22 cellular contexts compared by ENCODE assay signal in genomic region chr16:85090873-85091521, GRCh38. TPM values are rescaled to one million over a fixed set of nuclear protein-coding genes. Genes with fewer than 3 reads are reported as not detected.
DNase-seq lines count a peak whose midpoint lies in the region; ATAC-seq, FAIRE-seq and TF ChIP-seq lines count a peak whose summit lies in the region.
"Had no signal": no experiment of that assay in that cellular context is flagged by ENCODE, and none has a peak within 500 bp of the region (broad histone marks: within the 10 kb centered on the region; RNA-seq: fewer than 3 reads in every experiment).

No MANE protein-coding gene starts in this region.

- H3K4me2 ChIP-seq in HepG2 (ENCODE audit: low read depth, low read length) = no peak overlapping the region
- H3K4me2 ChIP-seq: GM23338 had no signal

- no peaks in the 10 kb centered on the region for H3K36me3 Mint-ChIP-seq in activated naive CD4-positive, alpha-beta T cell treated with anti-CD3 and anti-CD28 coated beads for 36 hours (ENCODE audit: low read depth)
- no peaks in the 10 kb centered on the region for H3K36me3 Mint-ChIP-seq in activated naive CD4-positive, alpha-beta T cell treated with anti-CD3 and anti-CD28 coated beads, Interleukin-2, amount 50 U/mL, for 72 hours
- H3K36me3 Mint-ChIP-seq in activated CD8-positive, alpha-beta T cell treated with anti-CD3 and anti-CD28 coated beads, Interleukin-2, amount 10 ng/mL, durations not matched to agents 7 days and 5 days (ENCODE audit: low read depth) = no peaks in the 10 kb centered on the region

- H3K79me2 ChIP-seq in HepG2 (ENCODE audit: insufficient read depth, low read length) = no peaks in the 10 kb centered on the region

- POLR2A ChIA-PET in activated CD8-positive, alpha-beta T cell treated with anti-CD3 and anti-CD28 coated beads, Interleukin-2, amount 10 ng/mL, durations not matched to agents 7 days and 5 days (lab: Charles Lee) = interaction anchor here (1.9 kb wide), 1 partner anchor 35 kb away, joined by 7 read pairs; no protein-coding TSS in a partner anchor
- POLR2A ChIA-PET in HepG2 (lab: Yijun Ruan, JAX) (no interaction called here), RWPE1 (lab: Yijun Ruan, JAX; ENCODE audit: low non-redundant PET) (no interaction called here)

- peaks cover 7% of the 10 kb centered on the region; the same call in 1 of the 2 replicates for H3K4me1 ChIP-seq in HepG2 (ENCODE audit: insufficient read depth, low read length)
- H3K4me1 ChIP-seq in thyroid gland = peaks cover 18 to 24% of the 10 kb centered on the region in 2 donors

- H3K4me3 Mint-ChIP-seq in activated naive CD4-positive, alpha-beta T cell treated with anti-CD3 and anti-CD28 coated beads for 36 hours = no peak overlapping the region
- no peak overlapping the region for H3K4me3 Mint-ChIP-seq in activated CD8-positive, alpha-beta T cell treated with anti-CD3 and anti-CD28 coated beads, Interleukin-2, amount 10 ng/mL, durations not matched to agents 7 days and 5 days
- H3K4me3 Mint-ChIP-seq: activated naive CD8-positive, alpha-beta T cell treated with anti-CD3 and anti-CD28 coated beads, Interleukin-2, amount 50 U/mL, for 24 hours; activated T-helper 1 cell treated with anti-CD3 and anti-CD28 coated beads, Interleukin-12 subunit alpha, Interleukin-12 subunit beta, Interleukin-2, Interleukin-4 antibody, amounts not matched to agents 30 ng/mL and 10 ng/mL and 1 ng/mL, durations not matched to agents 14 hours and 24 hours and 36 hours; endodermal cell; GM23338 had no signal

- in situ Hi-C loops in HepG2 (cut with HindIII; ENCODE audit: extremely low pct_ligation_motif_present, low pct_unique_long_range_greater_than_20kb) = no loop called here

- no peak for TF ChIP-seq RAD21 in HepG2 (CRISPR knock-in tag; IDR thresholded peaks at IDR 0.05)

- TF ChIP-seq POLR2A in HepG2 (IDR thresholded peaks at IDR 0.05; ENCODE audit: insufficient read depth in 1 of 2, low read depth in 2 of 2, low read length in 2 of 2) (no peak), thyroid gland (IDR thresholded peaks at IDR 0.05) (no peak), GM12891 (IDR thresholded peaks at IDR 0.05; ENCODE audit: low read depth, low read length) (no peak)

- intact Hi-C loops in activated naive CD4-positive, alpha-beta T cell treated with anti-CD3 and anti-CD28 coated beads for 36 hours (cut with micrococcal nuclease) = no loop called here
- intact Hi-C loops in HepG2 (cut with micrococcal nuclease; ENCODE audit: unreplicated experiment) = no loop called here
- intact Hi-C loops in thyroid gland (cut with DNase I) = no loop called here

- no peaks in the 10 kb centered on the region for H3K27me3 Mint-ChIP-seq in activated naive CD4-positive, alpha-beta T cell treated with anti-CD3 and anti-CD28 coated beads for 36 hours (ENCODE audit: low read depth)
- no peaks in the 10 kb centered on the region for H3K27me3 Mint-ChIP-seq in activated CD8-positive, alpha-beta T cell treated with anti-CD3 and anti-CD28 coated beads, Interleukin-2, amount 10 ng/mL, durations not matched to agents 7 days and 5 days (ENCODE audit: low read depth)
- H3K27me3 Mint-ChIP-seq: activated naive CD8-positive, alpha-beta T cell treated with anti-CD3 and anti-CD28 coated beads, Interleukin-2, amount 50 U/mL, for 24 hours had no signal

- no peak overlapping the region for H3K9ac ChIP-seq in HepG2 (ENCODE audit: insufficient read depth, low read depth, low read length)

- H3K27ac ChIP-seq in HepG2 (ENCODE audit: extremely low read length, insufficient read depth, low read length) (no peak overlapping the region), thyroid gland (peak overlapping the region; percentile 7 to 42 (median 23)), RWPE1 (no peak overlapping the region)
- H3K27ac ChIP-seq: Peyer's patch had no signal

- H3K4me1 Mint-ChIP-seq in activated naive CD4-positive, alpha-beta T cell treated with anti-CD3 and anti-CD28 coated beads for 36 hours (ENCODE audit: low read depth) = peaks cover 14% of the 10 kb centered on the region
- H3K4me1 Mint-ChIP-seq in activated CD8-positive, alpha-beta T cell treated with anti-CD3 and anti-CD28 coated beads, Interleukin-2, amount 10 ng/mL, durations not matched to agents 7 days and 5 days (ENCODE audit: low read depth) = peaks cover 25% of the 10 kb centered on the region
- H3K4me1 Mint-ChIP-seq: activated naive CD8-positive, alpha-beta T cell treated with anti-CD3 and anti-CD28 coated beads, Interleukin-2, amount 50 U/mL, for 24 hours; endodermal cell had no signal

- no peak overlapping the region for H2AFZ ChIP-seq in HepG2 (ENCODE audit: low read length)
- H2AFZ ChIP-seq: GM23338 had no signal

- CTCF ChIA-PET in activated naive CD4-positive, alpha-beta T cell treated with anti-CD3 and anti-CD28 coated beads for 36 hours (lab: Charles Lee) = interaction anchor here (1.0 to 1.2 kb wide), 2 partner anchors 29 to 120 kb away, joined by 3 to 4 read pairs; no protein-coding TSS in a partner anchor
- CTCF ChIA-PET in activated CD8-positive, alpha-beta T cell treated with anti-CD3 and anti-CD28 coated beads, Interleukin-2, amount 10 ng/mL, durations not matched to agents 7 days and 5 days (lab: Charles Lee) = interaction anchor here (1.2 to 1.9 kb wide), 4 partner anchors 24 to 120 kb away, joined by 3 to 6 read pairs (median 4); partner anchors contain the start of genes KIAA0513 and ZDHHC7
- CTCF ChIA-PET in HepG2 (lab: Yijun Ruan, JAX; ENCODE audit: low intra/inter-chr PET ratio, low total read pairs) (no interaction called here), RWPE1 (lab: Yijun Ruan, JAX) (no interaction called here)

- WGBS in HepG2 (ENCODE audit: low lambda C conversion rate) = 20% methylated on average over 7 of the region's 8 CpGs
- 69 to 72% methylated on average over 4 to 6 of the region's 8 CpGs for WGBS in thyroid gland, 2 donors

- no peak for DNase-seq in activated naive CD4-positive, alpha-beta T cell treated with anti-CD3 and anti-CD28 coated beads for 36 hours
- no peak for DNase-seq in activated naive CD4-positive, alpha-beta T cell treated with anti-CD3 and anti-CD28 coated beads, Interleukin-2, amount 50 U/mL, for 72 hours (ENCODE audit: low spot score in 2 of 2)
- no peak for DNase-seq in activated CD8-positive, alpha-beta T cell treated with anti-CD3 and anti-CD28 coated beads, Interleukin-2, amount 10 ng/mL, durations not matched to agents 7 days and 5 days
- DNase-seq in HepG2 (ENCODE audit: low spot score) (no peak), thyroid gland (peak; percentile 43 to 62), RWPE1 (ENCODE audit: low spot score) (no peak), GM12891 (ENCODE audit: insufficient read length, low spot score) (no peak)
- DNase-seq: activated naive CD8-positive, alpha-beta T cell treated with anti-CD3 and anti-CD28 coated beads, Interleukin-2, amount 50 U/mL, for 24 hours; Caco-2; EL; endodermal cell; NCI-H2081 treated with DMSO at 0.1 percent for 48 hours; NCI-H524; stimulated activated naive CD8-positive, alpha-beta T cell treated with anti-CD3 and anti-CD28 coated beads, Interleukin-15, Interleukin-2, amounts not matched to agents 100 U/mL and 50 U/mL, for 24 hours; SW 1271 had no signal

- peak overlapping the region; percentile 16 for H3K27ac Mint-ChIP-seq in activated naive CD4-positive, alpha-beta T cell treated with anti-CD3 and anti-CD28 coated beads for 36 hours
- peak overlapping the region in 1 of 2 donors; percentile 44 for H3K27ac Mint-ChIP-seq in activated naive CD4-positive, alpha-beta T cell treated with anti-CD3 and anti-CD28 coated beads, Interleukin-2, amount 50 U/mL, for 72 hours
- peak overlapping the region; percentile 64 for H3K27ac Mint-ChIP-seq in activated CD8-positive, alpha-beta T cell treated with anti-CD3 and anti-CD28 coated beads, Interleukin-2, amount 10 ng/mL, durations not matched to agents 7 days and 5 days
- H3K27ac Mint-ChIP-seq: activated naive CD8-positive, alpha-beta T cell treated with anti-CD3 and anti-CD28 coated beads, Interleukin-2, amount 50 U/mL, for 24 hours; activated T-helper 1 cell treated with anti-CD3 and anti-CD28 coated beads, Interleukin-12 subunit alpha, Interleukin-12 subunit beta, Interleukin-2, Interleukin-4 antibody, amounts not matched to agents 30 ng/mL and 10 ng/mL and 1 ng/mL, durations not matched to agents 14 hours and 24 hours and 36 hours; endodermal cell; GM23338 had no signal

- BruUV-seq in HepG2 (replicated peaks; lab: Mats Ljungman, UMichigan) = no TSS peak

- no peak overlapping the region for H3K4me3 ChIP-seq in HepG2 (replicated peaks in 1 of 3; ENCODE audit: insufficient read depth in 1 of 3, low read depth in 2 of 3, low read length in 3 of 3)
- H3K4me3 ChIP-seq in thyroid gland (replicated peaks in 1 of 3) = no peak overlapping the region
- H3K4me3 ChIP-seq: GM23338, Peyer's patch had no signal

- no peaks in the 10 kb centered on the region for H3K9me3 Mint-ChIP-seq in activated naive CD4-positive, alpha-beta T cell treated with anti-CD3 and anti-CD28 coated beads for 36 hours
- H3K9me3 Mint-ChIP-seq in activated naive CD4-positive, alpha-beta T cell treated with anti-CD3 and anti-CD28 coated beads, Interleukin-2, amount 50 U/mL, for 72 hours = no peaks in the 10 kb centered on the region
- H3K9me3 Mint-ChIP-seq in activated CD8-positive, alpha-beta T cell treated with anti-CD3 and anti-CD28 coated beads, Interleukin-2, amount 10 ng/mL, durations not matched to agents 7 days and 5 days (ENCODE audit: insufficient read depth) = no peaks in the 10 kb centered on the region
- H3K9me3 Mint-ChIP-seq: activated naive CD8-positive, alpha-beta T cell treated with anti-CD3 and anti-CD28 coated beads, Interleukin-2, amount 50 U/mL, for 24 hours; activated T-helper 1 cell treated with anti-CD3 and anti-CD28 coated beads, Interleukin-12 subunit alpha, Interleukin-12 subunit beta, Interleukin-2, Interleukin-4 antibody, amounts not matched to agents 30 ng/mL and 10 ng/mL and 1 ng/mL, durations not matched to agents 14 hours and 24 hours and 36 hours; endodermal cell; GM23338 had no signal

- H3K9me3 ChIP-seq in HepG2 (ENCODE audit: low read length) = no peaks in the 10 kb centered on the region
- H3K9me3 ChIP-seq in thyroid gland = no peaks in the 10 kb centered on the region
- H3K9me3 ChIP-seq: Caco-2, Peyer's patch had no signal

- no peak for ATAC-seq in activated naive CD4-positive, alpha-beta T cell treated with anti-CD3 and anti-CD28 coated beads, Interleukin-2, amount 50 U/mL, for 72 hours
- ATAC-seq in activated CD8-positive, alpha-beta T cell treated with anti-CD3 and anti-CD28 coated beads, Interleukin-2, amount 10 ng/mL, durations not matched to agents 7 days and 5 days = no peak
- peak; percentile 3; the same call in 1 of the 3 replicates for ATAC-seq in HepG2
- no peak for ATAC-seq in GM18519 (IDR thresholded peaks at IDR 0.05; ENCODE audit: low FRiP score, unreplicated experiment)
- ATAC-seq: activated naive CD8-positive, alpha-beta T cell treated with anti-CD3 and anti-CD28 coated beads, Interleukin-2, amount 50 U/mL, for 24 hours; GM23338; stimulated activated naive CD8-positive, alpha-beta T cell treated with anti-CD3 and anti-CD28 coated beads, Interleukin-15, Interleukin-2, amounts not matched to agents 100 U/mL and 50 U/mL, for 24 hours had no signal

- H3K36me3 ChIP-seq in HepG2 (replicated peaks in 1 of 2; ENCODE audit: control insufficient read depth in 1 of 2, insufficient read depth in 2 of 2, low read length in 2 of 2) = no peaks in the 10 kb centered on the region
- H3K36me3 ChIP-seq in thyroid gland = no peaks in the 10 kb centered on the region

- H3K27me3 ChIP-seq in HepG2 (ENCODE audit: control insufficient read depth in 1 of 2, insufficient read depth in 2 of 2, low read length in 2 of 2) = peaks cover 18 to 87% of the 10 kb centered on the region in 2 experiments; a peak in 4 of 5 replicates
- no peaks in the 10 kb centered on the region for H3K27me3 ChIP-seq in thyroid gland
- H3K27me3 ChIP-seq: Peyer's patch had no signal

- no peaks in the 10 kb centered on the region; the same call in 1 of the 2 replicates for H4K20me1 ChIP-seq in HepG2 (ENCODE audit: insufficient read depth, low read length)

- TF ChIP-seq CTCF in HepG2 (CRISPR knock-in tag; IDR thresholded peaks at IDR 0.05) (no peak), thyroid gland (IDR thresholded peaks at IDR 0.05) (no peak), RWPE1 (conservative IDR thresholded peaks at IDR 0.05; ENCODE audit: low read depth) (no peak)

- TF ChIP-seq EP300 in HepG2 (IDR thresholded peaks at IDR 0.05; ENCODE audit: low read depth in 2 of 2, low read length in 2 of 2) (no peak), HepG2 (CRISPR knock-in tag; IDR thresholded peaks at IDR 0.05; ENCODE audit: borderline replicate concordance) (no peak)

- FAIRE-seq in HepG2 (lab: Jason Lieb, UNC) (no peak), GM12891 (lab: Jason Lieb, UNC) (no peak)

RNA-seq across cellular contexts. Expression of gene CIBAR2, which starts 21.3 kb away (rescaled TPM):
- total RNA-seq in activated naive CD4-positive, alpha-beta T cell treated with anti-CD3 and anti-CD28 coated beads for 36 hours = not detected
- not detected for total RNA-seq in activated naive CD4-positive, alpha-beta T cell treated with anti-CD3 and anti-CD28 coated beads, Interleukin-2, amount 50 U/mL, for 72 hours
- total RNA-seq in activated CD8-positive, alpha-beta T cell treated with anti-CD3 and anti-CD28 coated beads, Interleukin-2, amount 10 ng/mL, durations not matched to agents 7 days and 5 days = not detected
- not detected in 2 replicates for total RNA-seq in HepG2 (2016; rRNA removed; fragmentation: Illumina TruSeq; extraction: Trizol)
- total RNA-seq in HepG2 (2016; cell fraction: cytosol; rRNA removed; fragmentation: Illumina TruSeq; extraction: Trizol; ENCODE audit: low read depth) = not detected in 2 replicates
- total RNA-seq in HepG2 (2016; cell fraction: insoluble cytoplasmic fraction; rRNA removed; fragmentation: Illumina TruSeq; extraction: Trizol) = not detected in 2 replicates
- not detected in 2 replicates for total RNA-seq in HepG2 (2016; cell fraction: membrane; rRNA removed; fragmentation: Illumina TruSeq; extraction: Trizol)
- not detected in 2 replicates for total RNA-seq in HepG2 (2016; cell fraction: nucleus; rRNA removed; fragmentation: Illumina TruSeq; extraction: Trizol)
- not detected in 2 replicates for polyA plus RNA-seq in HepG2 (2011; rRNA removed)
- polyA plus RNA-seq in HepG2 (2011; cell fraction: cytosol; rRNA removed) = not detected in 2 replicates
- not detected in 2 replicates for polyA plus RNA-seq in HepG2 (2011; cell fraction: nucleus; rRNA removed)
- polyA plus RNA-seq in HepG2 (2012) = not detected in 2 replicates
- not detected in 2 replicates for polyA plus RNA-seq in HepG2 (2016; cell fraction: cytosol; fragmentation: Illumina TruSeq; extraction: Trizol; ENCODE audit: low read depth)
- not detected in 2 replicates for polyA plus RNA-seq in HepG2 (2016; cell fraction: insoluble cytoplasmic fraction; fragmentation: Illumina TruSeq; extraction: Trizol; ENCODE audit: low read depth)
- polyA plus RNA-seq in HepG2 (2016; cell fraction: membrane; fragmentation: Illumina TruSeq; extraction: Trizol; ENCODE audit: low read depth) = not detected in 2 replicates
- polyA plus RNA-seq in HepG2 (2016; cell fraction: nucleus; fragmentation: Illumina TruSeq; extraction: Trizol; ENCODE audit: insufficient read depth, low read depth) = not detected in 2 replicates
- polyA minus RNA-seq in HepG2 (2011; rRNA and poly(A)+ RNA removed; ENCODE audit: low replicate concordance) = not detected in 2 replicates
- polyA minus RNA-seq in HepG2 (2011; cell fraction: cytosol; rRNA and poly(A)+ RNA removed) = not detected in 2 replicates
- polyA minus RNA-seq in HepG2 (2011; cell fraction: nucleus; rRNA and poly(A)+ RNA removed) = not detected in 2 replicates
- total RNA-seq in thyroid gland = not detected
- 0.21 TPM for polyA plus RNA-seq in GM12891 (2012; ENCODE audit: low read depth, missing spikeins)
- total RNA-seq: activated T-helper 1 cell treated with anti-CD3 and anti-CD28 coated beads, Interleukin-12 subunit alpha, Interleukin-12 subunit beta, Interleukin-2, Interleukin-4 antibody, amounts not matched to agents 30 ng/mL and 10 ng/mL and 1 ng/mL, durations not matched to agents 14 hours and 24 hours and 36 hours; Caco-2; cerebellum; endodermal cell; GM23338; HT-29; Peyer's patch; pulmonary artery endothelial cell had no signal
- polyA plus RNA-seq: GM23338 had no signal

Comparison
In these comparisons a context has a peak if more than half of its experiments do, and no peak if none do; other contexts are left out.
1. DNase-seq: peak in thyroid gland (2 of 2); none in activated naive CD4-positive, alpha-beta T cell treated with anti-CD3 and anti-CD28 coated beads for 36 hours (single experiment), activated naive CD4-positive, alpha-beta T cell treated with anti-CD3 and anti-CD28 coated beads, Interleukin-2, amount 50 U/mL, for 72 hours (0 of 2), activated CD8-positive, alpha-beta T cell treated with anti-CD3 and anti-CD28 coated beads, Interleukin-2, amount 10 ng/mL, durations not matched to agents 7 days and 5 days (single experiment), HepG2 (single experiment), RWPE1 (single experiment) and GM12891 (single experiment).
2. H3K27ac ChIP-seq: peak in thyroid gland (3 of 3); none in HepG2 (single experiment) and RWPE1 (single experiment).
3. CTCF ChIA-PET loops: an anchor here in activated naive CD4-positive, alpha-beta T cell treated with anti-CD3 and anti-CD28 coated beads for 36 hours (1.0 to 1.2 kb wide) and activated CD8-positive, alpha-beta T cell treated with anti-CD3 and anti-CD28 coated beads, Interleukin-2, amount 10 ng/mL, durations not matched to agents 7 days and 5 days (1.2 to 1.9 kb wide); none called in HepG2 and RWPE1.